Comparison of ENCODE assay signal across 12 cellular contexts in the genomic region with DNA sequence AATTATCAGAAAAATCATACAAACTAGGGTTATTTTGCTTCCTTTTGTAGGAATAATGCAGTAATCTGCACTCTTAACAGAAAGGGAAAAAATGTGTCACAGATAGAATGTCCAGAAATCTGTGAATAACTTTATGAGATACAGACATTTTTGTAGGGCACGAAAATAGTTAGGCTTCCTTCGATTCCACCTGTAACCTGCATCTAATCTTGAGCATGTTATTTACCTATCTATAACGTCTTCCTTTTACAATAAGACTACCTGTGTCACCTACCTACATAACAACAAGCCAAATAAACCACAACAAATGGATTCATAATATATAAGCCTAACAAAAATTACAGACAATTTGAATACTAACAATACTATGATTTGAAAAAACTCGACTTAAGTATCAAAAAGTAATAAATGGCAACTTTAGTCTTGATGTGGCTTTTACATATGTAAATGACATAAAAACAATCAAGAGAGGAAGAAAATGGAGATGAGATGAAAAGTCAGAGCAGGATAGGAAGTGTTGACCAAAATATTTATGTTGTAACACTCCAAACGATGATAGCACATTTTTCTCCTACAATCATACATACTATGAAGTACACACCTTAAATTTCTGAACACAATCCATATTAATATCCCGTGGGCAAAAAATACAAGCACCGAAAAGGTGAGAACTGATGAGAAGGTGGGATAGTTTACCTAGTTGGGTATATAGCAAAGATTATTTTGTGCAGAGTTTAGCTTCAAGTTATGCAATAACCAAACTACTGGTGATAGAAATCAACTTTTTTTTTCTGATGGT. TPM values are rescaled to one million over a fixed set of nuclear protein-coding genes. Genes with fewer than 3 reads are reported as not detected.
DNase-seq lines count a peak whose midpoint lies in the region; ATAC-seq and TF ChIP-seq lines count a peak whose summit lies in the region.
"Had no signal": no experiment of that assay in that cellular context is flagged by ENCODE, and none has a peak within 500 bp of the region (broad histone marks: within the 10 kb centered on the region; RNA-seq: fewer than 3 reads in every experiment).

No MANE protein-coding gene starts in this region.

- TF ChIP-seq CTCF in GM12865 (IDR thresholded peaks at IDR 0.05; ENCODE audit: insufficient read depth, low read depth, low read length, missing control alignments) (no peak), Peyer's patch (IDR thresholded peaks at IDR 0.05) (no peak)

- peaks cover 44 to 56% (median 49%) of the 10 kb centered on the region in 10 experiments for H3K4me1 ChIP-seq in BLaER1 treated with 17β-estradiol and CSF1 and Interleukin-3, amounts not matched to agents 10 nM and 100 nM
- peaks cover 0 to 34% (median 4%) of the 10 kb centered on the region in 4 donors for H3K4me1 ChIP-seq in Peyer's patch

- H4K20me1 ChIP-seq in BLaER1 treated with 17β-estradiol and CSF1 and Interleukin-3, amounts not matched to agents 10 nM and 100 nM, result peaks cover 0 to 60% (median 27%) of the 10 kb centered on the region in 11 experiments; a peak in 10 of 22 replicates

- H3K4me3 ChIP-seq in BLaER1 treated with 17β-estradiol and CSF1 and Interleukin-3, amounts not matched to agents 10 nM and 100 nM, result peak overlapping the region in 6 of 10 experiments; percentile 82 to 99 (median 94); a peak in 5 of 20 replicates
- H3K4me3 ChIP-seq in GM12865 (ENCODE audit: low read depth, low read length) (peak overlapping the region; percentile 28), Peyer's patch (no peak overlapping the region)
- H3K4me3 ChIP-seq: MG63 had no signal

- H3K36me3 Mint-ChIP-seq in activated T-helper 2 cell treated with anti-CD3 and anti-CD28 coated beads, Interferon-gamma antibody, Interleukin-2, Interleukin-4, amounts not matched to agents 10 μg/mL and 5 μg/mL and 100 μg/mL, durations not matched to agents 14 hours and 24 hours and 36 hours (ENCODE audit: low read depth), result peaks cover 60% of the 10 kb centered on the region
- peaks cover 0 to 2% (median 0%) of the 10 kb centered on the region in 3 donors for H3K36me3 Mint-ChIP-seq in naive thymus-derived CD8-positive, alpha-beta T cell

- no peak overlapping the region for H3K9ac ChIP-seq in BLaER1 treated with 17β-estradiol and CSF1 and Interleukin-3, amounts not matched to agents 10 nM and 100 nM

- H3K9me3 Mint-ChIP-seq in activated T-helper 2 cell treated with anti-CD3 and anti-CD28 coated beads, Interferon-gamma antibody, Interleukin-2, Interleukin-4, amounts not matched to agents 10 μg/mL and 5 μg/mL and 100 μg/mL, durations not matched to agents 14 hours and 24 hours and 36 hours, result no peaks in the 10 kb centered on the region
- no peaks in the 10 kb centered on the region for H3K9me3 Mint-ChIP-seq in naive thymus-derived CD8-positive, alpha-beta T cell

- peaks cover 60% of the 10 kb centered on the region for H3K4me1 Mint-ChIP-seq in activated T-helper 2 cell treated with anti-CD3 and anti-CD28 coated beads, Interferon-gamma antibody, Interleukin-2, Interleukin-4, amounts not matched to agents 10 μg/mL and 5 μg/mL and 100 μg/mL, durations not matched to agents 14 hours and 24 hours and 36 hours (ENCODE audit: low read depth)
- H3K4me1 Mint-ChIP-seq in naive thymus-derived CD8-positive, alpha-beta T cell, result peaks cover 33 to 82% (median 75%) of the 10 kb centered on the region in 4 donors

- peak overlapping the region; percentile 94 for H3K4me3 Mint-ChIP-seq in activated T-helper 2 cell treated with anti-CD3 and anti-CD28 coated beads, Interferon-gamma antibody, Interleukin-2, Interleukin-4, amounts not matched to agents 10 μg/mL and 5 μg/mL and 100 μg/mL, durations not matched to agents 14 hours and 24 hours and 36 hours (ENCODE audit: low read depth)
- H3K4me3 Mint-ChIP-seq in naive thymus-derived CD8-positive, alpha-beta T cell, result peak overlapping the region; percentile 73 to 100 (median 91)

- POLR2A ChIA-PET in naive thymus-derived CD8-positive, alpha-beta T cell (lab: Charles Lee), result interaction anchor here (0.6 to 6.7 kb wide), 9 partner anchors 14 to 1418 kb away, joined by 3 to 142 read pairs (median 7); a partner anchor contains a TSS

- H3K27me3 Mint-ChIP-seq in activated T-helper 2 cell treated with anti-CD3 and anti-CD28 coated beads, Interferon-gamma antibody, Interleukin-2, Interleukin-4, amounts not matched to agents 10 μg/mL and 5 μg/mL and 100 μg/mL, durations not matched to agents 14 hours and 24 hours and 36 hours (ENCODE audit: low read depth), result no peaks in the 10 kb centered on the region
- H3K27me3 Mint-ChIP-seq in naive thymus-derived CD8-positive, alpha-beta T cell, result no peaks in the 10 kb centered on the region

- intact Hi-C loops in activated T-helper 2 cell treated with anti-CD3 and anti-CD28 coated beads, Interferon-gamma antibody, Interleukin-2, Interleukin-4, amounts not matched to agents 10 μg/mL and 5 μg/mL and 100 μg/mL, durations not matched to agents 14 hours and 24 hours and 36 hours (cut with micrococcal nuclease), result loop anchor here (5.0 kb wide), 2 partner anchors 69 to 406 kb away; a partner anchor contains a TSS

- no peaks in the 10 kb centered on the region for H3K27me3 ChIP-seq in BLaER1 treated with 17β-estradiol and CSF1 and Interleukin-3, amounts not matched to agents 10 nM and 100 nM
- H3K27me3 ChIP-seq in Peyer's patch, result no peaks in the 10 kb centered on the region
- H3K27me3 ChIP-seq: MG63 had no signal

- H3K36me3 ChIP-seq in BLaER1 treated with 17β-estradiol and CSF1 and Interleukin-3, amounts not matched to agents 10 nM and 100 nM, result no peaks in the 10 kb centered on the region
- H3K36me3 ChIP-seq in Peyer's patch, result no peaks in the 10 kb centered on the region
- H3K36me3 ChIP-seq: MG63 had no signal

- no peak for TF ChIP-seq POLR2A in Peyer's patch (IDR thresholded peaks at IDR 0.05)

- peak overlapping the region; percentile 86 for H3K27ac Mint-ChIP-seq in activated T-helper 2 cell treated with anti-CD3 and anti-CD28 coated beads, Interferon-gamma antibody, Interleukin-2, Interleukin-4, amounts not matched to agents 10 μg/mL and 5 μg/mL and 100 μg/mL, durations not matched to agents 14 hours and 24 hours and 36 hours
- H3K27ac Mint-ChIP-seq in naive thymus-derived CD8-positive, alpha-beta T cell, result peak overlapping the region; percentile 86 to 98 (median 95)

- peak overlapping the region; percentile 81 to 99 (median 94) for H3K4me2 ChIP-seq in BLaER1 treated with 17β-estradiol and CSF1 and Interleukin-3, amounts not matched to agents 10 nM and 100 nM

- ATAC-seq in naive thymus-derived CD8-positive, alpha-beta T cell, result no peak
- ATAC-seq in HG03175 (IDR thresholded peaks at IDR 0.05; ENCODE audit: unreplicated experiment), result no peak
- ATAC-seq: esophagus mucosa had no signal

- H3K27ac ChIP-seq in BLaER1 treated with 17β-estradiol and CSF1 and Interleukin-3, amounts not matched to agents 10 nM and 100 nM, result no peak overlapping the region
- no peak overlapping the region for H3K27ac ChIP-seq in Peyer's patch

- DNase-seq in GM12865 (ENCODE audit: low read depth), result no peak
- DNase-seq in activated T-helper 2 cell treated with anti-CD3 and anti-CD28 coated beads, Interferon-gamma antibody, Interleukin-2, Interleukin-4, amounts not matched to agents 10 μg/mL and 5 μg/mL and 100 μg/mL, durations not matched to agents 14 hours and 24 hours and 36 hours (ENCODE audit: low spot score), result no peak
- peak in 2 of 10 donors; percentile 25 to 31 for DNase-seq in naive thymus-derived CD8-positive, alpha-beta T cell
- DNase-seq in Peyer's patch, result no peak
- DNase-seq in NCI-H187 treated with DMSO at 0.1 percent for 48 hours (lab: John Stamatoyannopoulos, UW), result no peak
- DNase-seq in NCI-H69 (lab: John Stamatoyannopoulos, UW), result no peak
- DNase-seq: MG63; NCI-H510A; stimulated activated CD4-positive, alpha-beta T cell treated with anti-CD3 and anti-CD28 coated beads, Interleukin-12 subunit alpha, Interleukin-12 subunit beta, amount 100 ng/mL, for 4 hours had no signal

- H3K9me3 ChIP-seq in BLaER1 treated with 17β-estradiol and CSF1 and Interleukin-3, amounts not matched to agents 10 nM and 100 nM (replicated peaks in 1 of 11), result no peaks in the 10 kb centered on the region
- H3K9me3 ChIP-seq in Peyer's patch, result no peaks in the 10 kb centered on the region
- H3K9me3 ChIP-seq: MG63 had no signal

RNA-seq across cellular contexts. Expression of a gene that starts 2.5 kb away (rescaled TPM):
- 162 and 164 TPM in 2 replicates for total RNA-seq in activated T-helper 2 cell treated with anti-CD3 and anti-CD28 coated beads, Interferon-gamma antibody, Interleukin-2, Interleukin-4, amounts not matched to agents 10 μg/mL and 5 μg/mL and 100 μg/mL, durations not matched to agents 14 hours and 24 hours and 36 hours
- 100 to 1,000 TPM; 137 to 149 TPM for total RNA-seq in naive thymus-derived CD8-positive, alpha-beta T cell
- polyA plus RNA-seq in naive thymus-derived CD8-positive, alpha-beta T cell, result 10 to 100 TPM; 66.3 to 94.0 (median 82.8) TPM
- total RNA-seq in Peyer's patch, result 100 to 1,000 TPM in 1 of 4 donors, 10 to 100 TPM in 3; 36.3 to 128 (median 68.1) TPM

RNA-seq across cellular contexts. Expression of a gene that starts 14.6 kb away (rescaled TPM):
- 288 and 302 TPM in 2 replicates for total RNA-seq in activated T-helper 2 cell treated with anti-CD3 and anti-CD28 coated beads, Interferon-gamma antibody, Interleukin-2, Interleukin-4, amounts not matched to agents 10 μg/mL and 5 μg/mL and 100 μg/mL, durations not matched to agents 14 hours and 24 hours and 36 hours
- 100 to 1,000 TPM; 117 to 122 TPM for total RNA-seq in naive thymus-derived CD8-positive, alpha-beta T cell
- 100 to 1,000 TPM in 1 of 3 donors, 10 to 100 TPM in 2; 59.6 to 115 (median 89.1) TPM for polyA plus RNA-seq in naive thymus-derived CD8-positive, alpha-beta T cell
- total RNA-seq in Peyer's patch, result 10 to 100 TPM; 11.2 to 80.0 (median 34.5) TPM

Comparison
In these comparisons a context has a peak if more than half of its experiments do, and no peak if none do; other contexts are left out.
1. H3K4me3 ChIP-seq: peak in BLaER1 treated with 17β-estradiol and CSF1 and Interleukin-3, amounts not matched to agents 10 nM and 100 nM (6 of 10) and GM12865 (single experiment); none in Peyer's patch (0 of 4).